In the genomic region with DNA sequence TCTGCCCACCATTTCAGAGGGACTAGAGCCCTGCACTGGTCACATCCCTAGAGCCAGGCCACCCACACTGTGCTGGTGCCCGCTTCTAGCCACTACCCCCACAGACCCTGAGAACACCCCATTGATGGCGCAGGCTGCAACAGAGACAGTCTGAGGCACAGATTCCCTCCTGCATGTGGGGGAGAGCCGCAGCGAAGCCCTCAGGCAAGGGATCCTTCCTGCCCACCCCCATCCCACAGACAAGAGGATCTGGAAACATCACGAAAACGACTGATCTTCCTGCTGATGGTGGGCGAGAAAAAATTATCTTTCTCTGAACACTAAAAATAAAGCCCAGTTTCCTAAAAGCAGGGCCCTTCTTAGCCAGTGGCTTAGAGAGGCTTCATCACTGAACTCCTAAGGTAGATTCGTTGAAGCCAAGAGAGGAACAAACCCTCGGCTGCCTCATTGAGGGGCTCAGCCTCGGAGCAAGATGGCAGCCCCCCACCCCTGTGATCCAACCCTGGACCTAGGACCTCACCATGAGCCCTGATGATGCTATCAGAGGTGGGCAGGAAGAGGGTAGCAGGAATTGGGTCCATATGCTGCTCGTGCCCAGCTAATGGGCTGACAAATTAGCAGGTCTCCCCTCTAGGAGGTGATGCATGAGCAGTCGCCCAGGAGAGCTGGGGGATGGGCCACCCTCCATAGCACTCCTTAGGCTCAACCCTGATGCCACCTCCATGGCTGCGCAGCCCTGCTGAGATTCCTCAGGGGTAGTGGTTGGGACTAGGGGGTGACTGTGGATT, we compare ENCODE assay signal across 1 cellular context.
TF ChIP-seq lines count a peak whose summit lies in the region.

No MANE protein-coding gene starts in this region.

TF ChIP-seq in GM23338, 12 proteins besides CTCF, POLR2A, EP300 and RAD21 (continued from another document):
- TF ChIP-seq, protein P1, sequence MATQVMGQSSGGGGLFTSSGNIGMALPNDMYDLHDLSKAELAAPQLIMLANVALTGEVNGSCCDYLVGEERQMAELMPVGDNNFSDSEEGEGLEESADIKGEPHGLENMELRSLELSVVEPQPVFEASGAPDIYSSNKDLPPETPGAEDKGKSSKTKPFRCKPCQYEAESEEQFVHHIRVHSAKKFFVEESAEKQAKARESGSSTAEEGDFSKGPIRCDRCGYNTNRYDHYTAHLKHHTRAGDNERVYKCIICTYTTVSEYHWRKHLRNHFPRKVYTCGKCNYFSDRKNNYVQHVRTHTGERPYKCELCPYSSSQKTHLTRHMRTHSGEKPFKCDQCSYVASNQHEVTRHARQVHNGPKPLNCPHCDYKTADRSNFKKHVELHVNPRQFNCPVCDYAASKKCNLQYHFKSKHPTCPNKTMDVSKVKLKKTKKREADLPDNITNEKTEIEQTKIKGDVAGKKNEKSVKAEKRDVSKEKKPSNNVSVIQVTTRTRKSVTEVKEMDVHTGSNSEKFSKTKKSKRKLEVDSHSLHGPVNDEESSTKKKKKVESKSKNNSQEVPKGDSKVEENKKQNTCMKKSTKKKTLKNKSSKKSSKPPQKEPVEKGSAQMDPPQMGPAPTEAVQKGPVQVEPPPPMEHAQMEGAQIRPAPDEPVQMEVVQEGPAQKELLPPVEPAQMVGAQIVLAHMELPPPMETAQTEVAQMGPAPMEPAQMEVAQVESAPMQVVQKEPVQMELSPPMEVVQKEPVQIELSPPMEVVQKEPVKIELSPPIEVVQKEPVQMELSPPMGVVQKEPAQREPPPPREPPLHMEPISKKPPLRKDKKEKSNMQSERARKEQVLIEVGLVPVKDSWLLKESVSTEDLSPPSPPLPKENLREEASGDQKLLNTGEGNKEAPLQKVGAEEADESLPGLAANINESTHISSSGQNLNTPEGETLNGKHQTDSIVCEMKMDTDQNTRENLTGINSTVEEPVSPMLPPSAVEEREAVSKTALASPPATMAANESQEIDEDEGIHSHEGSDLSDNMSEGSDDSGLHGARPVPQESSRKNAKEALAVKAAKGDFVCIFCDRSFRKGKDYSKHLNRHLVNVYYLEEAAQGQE (IDR thresholded peaks at IDR 0.05; ENCODE audit: unreplicated experiment) = no peak
- TF ChIP-seq CREB1 (CRISPR knock-in tag; IDR thresholded peaks at IDR 0.05; ENCODE audit: low read depth) (no peak), EZH2phosphoT487 (IDR thresholded peaks at IDR 0.05; ENCODE audit: unreplicated experiment) (no peak), JUNB (IDR thresholded peaks at IDR 0.05; ENCODE audit: unreplicated experiment) (no peak), NANOG (IDR thresholded peaks at IDR 0.05; ENCODE audit: borderline replicate concordance) (no peak), POLR2AphosphoS5 (IDR thresholded peaks at IDR 0.05; ENCODE audit: low read depth) (no peak), ZNF331 (CRISPR knock-in tag; IDR thresholded peaks at IDR 0.05; ENCODE audit: low read depth) (no peak), STAT1 (IDR thresholded peaks at IDR 0.05; ENCODE audit: unreplicated experiment) (no peak)
- TF ChIP-seq, protein P2, sequence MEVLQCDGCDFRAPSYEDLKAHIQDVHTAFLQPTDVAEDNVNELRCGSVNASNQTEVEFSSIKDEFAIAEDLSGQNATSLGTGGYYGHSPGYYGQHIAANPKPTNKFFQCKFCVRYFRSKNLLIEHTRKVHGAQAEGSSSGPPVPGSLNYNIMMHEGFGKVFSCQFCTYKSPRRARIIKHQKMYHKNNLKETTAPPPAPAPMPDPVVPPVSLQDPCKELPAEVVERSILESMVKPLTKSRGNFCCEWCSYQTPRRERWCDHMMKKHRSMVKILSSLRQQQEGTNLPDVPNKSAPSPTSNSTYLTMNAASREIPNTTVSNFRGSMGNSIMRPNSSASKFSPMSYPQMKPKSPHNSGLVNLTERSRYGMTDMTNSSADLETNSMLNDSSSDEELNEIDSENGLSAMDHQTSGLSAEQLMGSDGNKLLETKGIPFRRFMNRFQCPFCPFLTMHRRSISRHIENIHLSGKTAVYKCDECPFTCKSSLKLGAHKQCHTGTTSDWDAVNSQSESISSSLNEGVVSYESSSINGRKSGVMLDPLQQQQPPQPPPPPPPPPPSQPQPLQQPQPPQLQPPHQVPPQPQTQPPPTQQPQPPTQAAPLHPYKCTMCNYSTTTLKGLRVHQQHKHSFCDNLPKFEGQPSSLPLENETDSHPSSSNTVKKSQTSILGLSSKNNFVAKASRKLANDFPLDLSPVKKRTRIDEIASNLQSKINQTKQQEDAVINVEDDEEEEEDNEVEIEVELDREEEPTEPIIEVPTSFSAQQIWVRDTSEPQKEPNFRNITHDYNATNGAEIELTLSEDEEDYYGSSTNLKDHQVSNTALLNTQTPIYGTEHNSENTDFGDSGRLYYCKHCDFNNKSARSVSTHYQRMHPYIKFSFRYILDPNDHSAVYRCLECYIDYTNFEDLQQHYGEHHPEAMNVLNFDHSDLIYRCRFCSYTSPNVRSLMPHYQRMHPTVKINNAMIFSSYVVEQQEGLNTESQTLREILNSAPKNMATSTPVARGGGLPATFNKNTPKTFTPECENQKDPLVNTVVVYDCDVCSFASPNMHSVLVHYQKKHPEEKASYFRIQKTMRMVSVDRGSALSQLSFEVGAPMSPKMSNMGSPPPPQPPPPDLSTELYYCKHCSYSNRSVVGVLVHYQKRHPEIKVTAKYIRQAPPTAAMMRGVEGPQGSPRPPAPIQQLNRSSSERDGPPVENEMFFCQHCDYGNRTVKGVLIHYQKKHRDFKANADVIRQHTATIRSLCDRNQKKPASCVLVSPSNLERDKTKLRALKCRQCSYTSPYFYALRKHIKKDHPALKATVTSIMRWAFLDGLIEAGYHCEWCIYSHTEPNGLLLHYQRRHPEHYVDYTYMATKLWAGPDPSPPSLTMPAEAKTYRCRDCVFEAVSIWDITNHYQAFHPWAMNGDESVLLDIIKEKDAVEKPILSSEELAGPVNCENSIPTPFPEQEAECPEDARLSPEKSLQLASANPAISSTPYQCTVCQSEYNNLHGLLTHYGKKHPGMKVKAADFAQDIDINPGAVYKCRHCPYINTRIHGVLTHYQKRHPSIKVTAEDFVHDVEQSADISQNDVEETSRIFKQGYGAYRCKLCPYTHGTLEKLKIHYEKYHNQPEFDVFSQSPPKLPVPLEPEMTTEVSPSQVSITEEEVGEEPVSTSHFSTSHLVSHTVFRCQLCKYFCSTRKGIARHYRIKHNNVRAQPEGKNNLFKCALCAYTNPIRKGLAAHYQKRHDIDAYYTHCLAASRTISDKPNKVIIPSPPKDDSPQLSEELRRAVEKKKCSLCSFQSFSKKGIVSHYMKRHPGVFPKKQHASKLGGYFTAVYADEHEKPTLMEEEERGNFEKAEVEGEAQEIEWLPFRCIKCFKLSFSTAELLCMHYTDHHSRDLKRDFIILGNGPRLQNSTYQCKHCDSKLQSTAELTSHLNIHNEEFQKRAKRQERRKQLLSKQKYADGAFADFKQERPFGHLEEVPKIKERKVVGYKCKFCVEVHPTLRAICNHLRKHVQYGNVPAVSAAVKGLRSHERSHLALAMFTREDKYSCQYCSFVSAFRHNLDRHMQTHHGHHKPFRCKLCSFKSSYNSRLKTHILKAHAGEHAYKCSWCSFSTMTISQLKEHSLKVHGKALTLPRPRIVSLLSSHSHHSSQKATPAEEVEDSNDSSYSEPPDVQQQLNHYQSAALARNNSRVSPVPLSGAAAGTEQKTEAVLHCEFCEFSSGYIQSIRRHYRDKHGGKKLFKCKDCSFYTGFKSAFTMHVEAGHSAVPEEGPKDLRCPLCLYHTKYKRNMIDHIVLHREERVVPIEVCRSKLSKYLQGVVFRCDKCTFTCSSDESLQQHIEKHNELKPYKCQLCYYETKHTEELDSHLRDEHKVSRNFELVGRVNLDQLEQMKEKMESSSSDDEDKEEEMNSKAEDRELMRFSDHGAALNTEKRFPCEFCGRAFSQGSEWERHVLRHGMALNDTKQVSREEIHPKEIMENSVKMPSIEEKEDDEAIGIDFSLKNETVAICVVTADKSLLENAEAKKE (CRISPR knock-in tag; IDR thresholded peaks at IDR 0.05) = no peak
